21 cellular contexts compared by ENCODE assay signal in genomic region chr2:25073914-25074313, GRCh38.
"Had no signal": no experiment of that assay in that cellular context is flagged by ENCODE, and none has a peak within 500 bp of the region (broad histone marks: within the 10 kb centered on the region; RNA-seq: fewer than 3 reads in every experiment).

No MANE protein-coding gene starts in this region.

- H3K9me3 ChIP-seq: heart right ventricle, left ventricle myocardium inferior, neutrophil, right atrium auricular region, spleen, transverse colon, upper lobe of left lung, vagina had no signal

- H3K27ac ChIP-seq: heart right ventricle, hepatocyte, left ventricle myocardium inferior, neural progenitor cell, neutrophil, parathyroid adenoma, right atrium auricular region, spleen, transverse colon, vagina had no signal

- H3K27me3 ChIP-seq: heart right ventricle, hepatocyte, neural progenitor cell, right atrium auricular region, spleen, transverse colon, upper lobe of left lung, vagina had no signal

- FAIRE-seq: small intestine had no signal

- H2AFZ ChIP-seq: hepatocyte, neural progenitor cell, parathyroid adenoma had no signal

- H3K4me1 ChIP-seq: parathyroid adenoma had no signal

- H3K4me2 ChIP-seq: hepatocyte, neural progenitor cell had no signal

- H3K36me3 ChIP-seq: heart right ventricle, left ventricle myocardium inferior, neural progenitor cell, neutrophil, right atrium auricular region, spleen, transverse colon, upper lobe of left lung, vagina had no signal

- DNase-seq: heart right ventricle; islet precursor cell; left ventricle myocardium inferior; naive thymus-derived CD8-positive, alpha-beta T cell; occipital lobe; small intestine; spleen; stimulated activated CD4-positive, alpha-beta T cell treated with anti-CD3 and anti-CD28 coated beads, Interleukin-4, amount 100 ng/mL, for 24 hours; stimulated activated naive CD4-positive, alpha-beta T cell treated with Interleukin-2 at 50 U/mL for 16 hours; stimulated activated naive CD8-positive, alpha-beta T cell treated with anti-CD3 and anti-CD28 coated beads, Interleukin-15, amount 100 ng/mL, for 72 hours; substantia nigra; transverse colon; upper lobe of left lung had no signal

- H3K4me3 ChIP-seq: heart right ventricle, hepatocyte, left ventricle myocardium inferior, neural progenitor cell, right atrium auricular region, spleen, transverse colon, upper lobe of left lung, vagina had no signal

- H3K9ac ChIP-seq: neural progenitor cell, parathyroid adenoma had no signal

- H3K79me2 ChIP-seq: hepatocyte, parathyroid adenoma had no signal

- ATAC-seq: heart right ventricle; naive thymus-derived CD8-positive, alpha-beta T cell; sciatic nerve; stimulated activated memory B cell treated with anti-CD40 and anti-IgM and Interleukin-4, amounts not matched to agents 10 μg/mL and 1 μg/mL and 100 μg/mL, for 72 hours; stimulated activated naive CD8-positive, alpha-beta T cell treated with anti-CD3 and anti-CD28 coated beads, Interleukin-15, amount 100 ng/mL, for 72 hours had no signal
